8 cellular contexts compared by ENCODE assay signal in genomic region chrX:153032397-153033118, GRCh38. TPM values are rescaled to one million over a fixed set of nuclear protein-coding genes. Genes with fewer than 3 reads are reported as not detected.
DNase-seq lines count a peak whose midpoint lies in the region; ATAC-seq lines count a peak whose summit lies in the region.

No MANE protein-coding gene starts in this region.

- DNase-seq in NCI-H146 (lab: John Stamatoyannopoulos, UW): peak; percentile 22
- no peak for DNase-seq in NCI-H146 treated with DMSO at 0.1 percent for 48 hours (lab: John Stamatoyannopoulos, UW; ENCODE audit: unreplicated experiment)
- DNase-seq in NCI-H2227 treated with DMSO at 0.1 percent for 48 hours (lab: John Stamatoyannopoulos, UW): peak; percentile 19
- peak; percentile 75 to 79 for DNase-seq in activated CD4-positive, alpha-beta T cell treated with anti-CD3 and anti-CD28 coated beads, Interleukin-2, amount 50 U/mL, for 48 hours
- DNase-seq in effector CD4-positive, alpha-beta T cell: peak; percentile 44
- peak; percentile 95 for DNase-seq in mesenteric fat pad (ENCODE audit: low spot score)
- DNase-seq in stimulated activated CD8-positive, alpha-beta memory T cell treated with anti-CD3 and anti-CD28 coated beads, Interleukin-15, amount 100 ng/mL, for 1 hour (ENCODE audit: low read depth): peak; percentile 24

- ATAC-seq in HG02973 (IDR thresholded peaks at IDR 0.05; ENCODE audit: unreplicated experiment): peak; percentile 86

RNA-seq across cellular contexts. Expression of gene PNMA3, which starts 23.7 kb away (rescaled TPM):
- total RNA-seq in mesenteric fat pad: 0.22 TPM

RNA-seq across cellular contexts. Expression of gene PNMA5, which starts 38.6 kb away (rescaled TPM):
- not detected for total RNA-seq in mesenteric fat pad

RNA-seq across cellular contexts. Expression of gene PNMA6A, which starts 39.7 kb away (rescaled TPM):
- 2.5 TPM for total RNA-seq in mesenteric fat pad
